Comparison of ENCODE assay signal across 8 cellular contexts in the genomic region with DNA sequence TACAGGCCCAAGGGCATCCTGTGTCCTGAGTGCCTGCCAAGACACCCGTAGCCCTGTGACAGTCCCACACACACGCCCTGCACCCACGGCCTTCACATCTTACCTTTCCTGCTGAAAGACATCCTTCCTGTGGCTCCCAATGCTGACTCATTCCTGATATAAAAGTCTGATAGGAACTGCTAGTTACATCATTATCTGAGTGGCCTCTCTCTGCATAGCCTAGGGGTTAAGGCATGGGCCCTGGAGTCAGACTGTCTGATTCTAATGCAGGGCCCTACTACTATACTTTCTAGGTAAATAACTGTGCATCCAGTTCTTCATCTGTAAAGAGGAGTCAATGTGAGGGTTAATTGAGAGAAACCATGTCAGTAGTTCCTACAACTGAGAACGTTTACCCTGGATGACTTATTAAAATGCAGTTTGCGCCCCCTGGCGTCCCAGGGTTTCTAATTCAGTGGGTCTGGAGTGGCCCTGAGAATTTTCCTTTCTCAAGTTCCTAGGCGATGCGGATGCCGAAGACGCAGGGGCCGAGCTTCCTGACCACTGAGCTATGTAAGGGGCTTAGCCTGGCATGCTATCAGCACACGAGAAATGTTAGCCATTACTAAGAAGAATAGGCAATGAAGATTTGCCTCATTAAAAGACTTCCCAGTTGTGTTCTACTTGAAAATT. TPM values are rescaled to one million over a fixed set of nuclear protein-coding genes. Genes with fewer than 3 reads are reported as not detected.
DNase-seq lines count a peak whose midpoint lies in the region; ATAC-seq and TF ChIP-seq lines count a peak whose summit lies in the region.

No MANE protein-coding gene starts in this region.

- H3K27ac ChIP-seq in A673 (ENCODE audit: low read depth, low read length, poor library complexity, severe bottlenecking): no peak overlapping the region

- TF ChIP-seq CTCF in A673 (conservative IDR thresholded peaks at IDR 0.05; ENCODE audit: low read depth, low read length): peak; percentile 83

- H3K9me3 ChIP-seq in A673 (ENCODE audit: low read depth, low read length, poor library complexity, severe bottlenecking): no peaks in the 10 kb centered on the region

- CTCF ChIA-PET in A673 (lab: Charles Lee): interaction anchor here (1.0 kb wide), 1 partner anchor 9 kb away, joined by 3 read pairs; no protein-coding TSS in a partner anchor

- H3K36me3 ChIP-seq in A673 (ENCODE audit: insufficient read depth, low read length, poor library complexity, severe bottlenecking): no peaks in the 10 kb centered on the region

- DNase-seq in A673 (ENCODE audit: low spot score) (peak; percentile 87), NCI-H526 (lab: John Stamatoyannopoulos, UW) (peak; percentile 58 to 92), dermis microvascular lymphatic vessel endothelial cell (ENCODE audit: low read depth in 2 of 2) (peak; percentile 36 to 77), medulla oblongata (ENCODE audit: extremely low spot score) (peak; percentile 86)
- DNase-seq in activated CD4-positive, alpha-beta T cell treated with anti-CD3 and anti-CD28 coated beads, Interleukin-2, amount 50 U/mL, for 1 hour: peak; percentile 55
- peak; percentile 16 for DNase-seq in stimulated activated CD8-positive, alpha-beta memory T cell treated with anti-CD3 and anti-CD28 coated beads, Interleukin-12 subunit alpha, Interleukin-12 subunit beta, amount 100 ng/mL, for 4 hours (ENCODE audit: low read depth)

- POLR2A ChIA-PET in A673 (lab: Charles Lee; ENCODE audit: low non-redundant PET): no interaction called here

- intact Hi-C loops in A673 (cut with micrococcal nuclease; ENCODE audit: unreplicated experiment): loop anchor here (1.0 to 10.0 kb wide), 2 partner anchors 121 to 301 kb away; no protein-coding TSS in a partner anchor

- no peaks in the 10 kb centered on the region for H3K27me3 ChIP-seq in A673 (replicated peaks; ENCODE audit: insufficient read depth, low read depth, low read length, poor library complexity)

- no TSS peak for BruUV-seq in A673 (replicated peaks; lab: Mats Ljungman, UMichigan)

- no peaks in the 10 kb centered on the region for H3K4me1 ChIP-seq in A673 (ENCODE audit: insufficient read depth, low read length, poor library complexity, severe bottlenecking)

- H3K4me3 ChIP-seq in A673 (ENCODE audit: low read depth, low read length, poor library complexity, severe bottlenecking): no peak overlapping the region

- ATAC-seq in GM18511 (IDR thresholded peaks at IDR 0.05; ENCODE audit: unreplicated experiment): peak; percentile 80
- ATAC-seq in HG03354 (IDR thresholded peaks at IDR 0.05; ENCODE audit: poor library complexity, severe bottlenecking, unreplicated experiment): peak; percentile 74

RNA-seq across cellular contexts. Expression of a gene that starts 6.0 kb away (rescaled TPM):
- total RNA-seq in A673 (2021) (not detected in 2 replicates), dermis microvascular lymphatic vessel endothelial cell (not detected in 2 replicates)

Comparison
In these comparisons a context has a peak if more than half of its experiments do, and no peak if none do; other contexts are left out.
1. DNase-seq: peak in every context shown above with its lines; median percentile 87 in A673; 86 in medulla oblongata; 75 in NCI-H526; 56 in dermis microvascular lymphatic vessel endothelial cell; 55 in activated CD4-positive, alpha-beta T cell treated with anti-CD3 and anti-CD28 coated beads, Interleukin-2, amount 50 U/mL, for 1 hour; 16 in stimulated activated CD8-positive, alpha-beta memory T cell treated with anti-CD3 and anti-CD28 coated beads, Interleukin-12 subunit alpha, Interleukin-12 subunit beta, amount 100 ng/mL, for 4 hours.